Comparison of ENCODE assay signal across 8 cellular contexts in the genomic region with DNA sequence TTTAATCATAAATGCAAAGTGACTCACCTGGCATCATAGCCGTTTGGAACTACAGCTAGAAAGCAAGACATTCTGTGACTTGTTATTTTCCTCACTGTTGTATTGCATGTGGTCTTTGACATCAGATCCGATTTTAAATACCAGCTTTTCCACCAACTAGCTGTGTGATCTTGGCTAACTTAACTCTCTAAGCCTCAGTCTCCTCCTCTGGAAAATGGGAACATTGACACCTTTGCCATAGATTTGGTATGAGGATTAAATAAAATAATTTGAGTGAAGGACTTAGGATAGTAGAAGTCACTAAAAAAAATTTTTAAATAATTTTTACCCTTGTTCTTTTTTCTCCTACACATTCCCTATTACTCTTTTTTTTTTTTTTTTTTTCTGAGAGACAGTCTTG.
"Had no signal": no experiment of that assay in that cellular context is flagged by ENCODE, and none has a peak within 500 bp of the region (broad histone marks: within the 10 kb centered on the region; RNA-seq: fewer than 3 reads in every experiment).

No MANE protein-coding gene starts in this region.

- ATAC-seq: GM23338, HCT116 had no signal

- H3K27me3 Mint-ChIP-seq: IgD-negative memory B cell had no signal

- H3K4me1 Mint-ChIP-seq: IgD-negative memory B cell had no signal

- H3K4me2 ChIP-seq: GM23338 had no signal

- H3K4me3 ChIP-seq: GM23338, HAP-1 had no signal

- FAIRE-seq: HTR-8/SVneo had no signal

- H3K36me3 ChIP-seq: HAP-1 had no signal

- H3K27ac Mint-ChIP-seq: GM23338, HFFc6, IgD-negative memory B cell had no signal

- H3K9me3 Mint-ChIP-seq: GM23338, IgD-negative memory B cell had no signal

- H2AFZ ChIP-seq: GM23338 had no signal

- H3K9me3 ChIP-seq: HAP-1 had no signal

- DNase-seq: H7, HFFc6, KG1 had no signal

- H3K4me3 Mint-ChIP-seq: GM23338, HFFc6, IgD-negative memory B cell had no signal
